Comparison of ENCODE assay signal across 1 cellular context in the genomic region with DNA sequence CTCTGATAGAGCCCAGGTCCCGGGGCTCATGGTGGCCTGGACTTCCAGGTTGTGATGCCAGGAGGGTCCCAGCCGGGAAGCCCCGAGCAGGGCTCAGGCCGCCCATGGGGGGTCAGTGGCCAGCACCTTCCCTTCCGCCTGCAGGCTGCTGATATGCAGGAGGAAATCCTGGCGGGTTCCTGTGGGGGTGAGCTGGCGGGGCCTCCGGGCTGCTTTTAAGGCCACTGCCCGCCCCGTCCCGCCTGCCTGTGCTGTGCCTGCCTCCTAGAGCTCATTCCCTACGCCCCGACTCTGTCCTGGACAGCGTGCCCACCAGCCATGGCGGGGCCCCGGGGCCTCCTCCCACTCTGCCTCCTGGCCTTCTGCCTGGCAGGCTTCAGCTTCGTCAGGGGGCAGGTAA.
TF ChIP-seq lines count a peak whose summit lies in the region.

A gene with protein sequence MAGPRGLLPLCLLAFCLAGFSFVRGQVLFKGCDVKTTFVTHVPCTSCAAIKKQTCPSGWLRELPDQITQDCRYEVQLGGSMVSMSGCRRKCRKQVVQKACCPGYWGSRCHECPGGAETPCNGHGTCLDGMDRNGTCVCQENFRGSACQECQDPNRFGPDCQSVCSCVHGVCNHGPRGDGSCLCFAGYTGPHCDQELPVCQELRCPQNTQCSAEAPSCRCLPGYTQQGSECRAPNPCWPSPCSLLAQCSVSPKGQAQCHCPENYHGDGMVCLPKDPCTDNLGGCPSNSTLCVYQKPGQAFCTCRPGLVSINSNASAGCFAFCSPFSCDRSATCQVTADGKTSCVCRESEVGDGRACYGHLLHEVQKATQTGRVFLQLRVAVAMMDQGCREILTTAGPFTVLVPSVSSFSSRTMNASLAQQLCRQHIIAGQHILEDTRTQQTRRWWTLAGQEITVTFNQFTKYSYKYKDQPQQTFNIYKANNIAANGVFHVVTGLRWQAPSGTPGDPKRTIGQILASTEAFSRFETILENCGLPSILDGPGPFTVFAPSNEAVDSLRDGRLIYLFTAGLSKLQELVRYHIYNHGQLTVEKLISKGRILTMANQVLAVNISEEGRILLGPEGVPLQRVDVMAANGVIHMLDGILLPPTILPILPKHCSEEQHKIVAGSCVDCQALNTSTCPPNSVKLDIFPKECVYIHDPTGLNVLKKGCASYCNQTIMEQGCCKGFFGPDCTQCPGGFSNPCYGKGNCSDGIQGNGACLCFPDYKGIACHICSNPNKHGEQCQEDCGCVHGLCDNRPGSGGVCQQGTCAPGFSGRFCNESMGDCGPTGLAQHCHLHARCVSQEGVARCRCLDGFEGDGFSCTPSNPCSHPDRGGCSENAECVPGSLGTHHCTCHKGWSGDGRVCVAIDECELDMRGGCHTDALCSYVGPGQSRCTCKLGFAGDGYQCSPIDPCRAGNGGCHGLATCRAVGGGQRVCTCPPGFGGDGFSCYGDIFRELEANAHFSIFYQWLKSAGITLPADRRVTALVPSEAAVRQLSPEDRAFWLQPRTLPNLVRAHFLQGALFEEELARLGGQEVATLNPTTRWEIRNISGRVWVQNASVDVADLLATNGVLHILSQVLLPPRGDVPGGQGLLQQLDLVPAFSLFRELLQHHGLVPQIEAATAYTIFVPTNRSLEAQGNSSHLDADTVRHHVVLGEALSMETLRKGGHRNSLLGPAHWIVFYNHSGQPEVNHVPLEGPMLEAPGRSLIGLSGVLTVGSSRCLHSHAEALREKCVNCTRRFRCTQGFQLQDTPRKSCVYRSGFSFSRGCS (N-terminal part only) (plus strand): TSS at position 243 of the 400 bp plus-strand sequence. CDS start 76 bp downstream, at position 319.

TF ChIP-seq in IMR-90, 13 proteins besides CTCF, POLR2A, EP300 and RAD21 (continued from another document):
- TF ChIP-seq CHD1 (IDR thresholded peaks at IDR 0.05; ENCODE audit: low read depth, low read length) (no peak), RFX5 (IDR thresholded peaks at IDR 0.05; ENCODE audit: low read depth, low read length) (no peak), RCOR1 (IDR thresholded peaks at IDR 0.05; ENCODE audit: insufficient replicate concordance, low read length) (no peak), NFE2L2 (IDR thresholded peaks at IDR 0.05; ENCODE audit: low read depth, low read length) (no peak), CEBPB (IDR thresholded peaks at IDR 0.05; ENCODE audit: low read depth, low read length) (no peak), BHLHE40 (IDR thresholded peaks at IDR 0.05; ENCODE audit: low read depth, low read length) (no peak), MAFK (IDR thresholded peaks at IDR 0.05; ENCODE audit: low read depth, low read length) (no peak)
- TF ChIP-seq, protein P1, sequence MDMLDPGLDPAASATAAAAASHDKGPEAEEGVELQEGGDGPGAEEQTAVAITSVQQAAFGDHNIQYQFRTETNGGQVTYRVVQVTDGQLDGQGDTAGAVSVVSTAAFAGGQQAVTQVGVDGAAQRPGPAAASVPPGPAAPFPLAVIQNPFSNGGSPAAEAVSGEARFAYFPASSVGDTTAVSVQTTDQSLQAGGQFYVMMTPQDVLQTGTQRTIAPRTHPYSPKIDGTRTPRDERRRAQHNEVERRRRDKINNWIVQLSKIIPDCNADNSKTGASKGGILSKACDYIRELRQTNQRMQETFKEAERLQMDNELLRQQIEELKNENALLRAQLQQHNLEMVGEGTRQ (IDR thresholded peaks at IDR 0.05; ENCODE audit: low read depth, low read length): no peak
- TF ChIP-seq, protein P2, sequence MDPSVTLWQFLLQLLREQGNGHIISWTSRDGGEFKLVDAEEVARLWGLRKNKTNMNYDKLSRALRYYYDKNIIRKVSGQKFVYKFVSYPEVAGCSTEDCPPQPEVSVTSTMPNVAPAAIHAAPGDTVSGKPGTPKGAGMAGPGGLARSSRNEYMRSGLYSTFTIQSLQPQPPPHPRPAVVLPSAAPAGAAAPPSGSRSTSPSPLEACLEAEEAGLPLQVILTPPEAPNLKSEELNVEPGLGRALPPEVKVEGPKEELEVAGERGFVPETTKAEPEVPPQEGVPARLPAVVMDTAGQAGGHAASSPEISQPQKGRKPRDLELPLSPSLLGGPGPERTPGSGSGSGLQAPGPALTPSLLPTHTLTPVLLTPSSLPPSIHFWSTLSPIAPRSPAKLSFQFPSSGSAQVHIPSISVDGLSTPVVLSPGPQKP (IDR thresholded peaks at IDR 0.05; ENCODE audit: borderline replicate concordance, low read depth, low read length): no peak
